ENCODE assay signal across 41 cellular contexts in the genomic region with DNA sequence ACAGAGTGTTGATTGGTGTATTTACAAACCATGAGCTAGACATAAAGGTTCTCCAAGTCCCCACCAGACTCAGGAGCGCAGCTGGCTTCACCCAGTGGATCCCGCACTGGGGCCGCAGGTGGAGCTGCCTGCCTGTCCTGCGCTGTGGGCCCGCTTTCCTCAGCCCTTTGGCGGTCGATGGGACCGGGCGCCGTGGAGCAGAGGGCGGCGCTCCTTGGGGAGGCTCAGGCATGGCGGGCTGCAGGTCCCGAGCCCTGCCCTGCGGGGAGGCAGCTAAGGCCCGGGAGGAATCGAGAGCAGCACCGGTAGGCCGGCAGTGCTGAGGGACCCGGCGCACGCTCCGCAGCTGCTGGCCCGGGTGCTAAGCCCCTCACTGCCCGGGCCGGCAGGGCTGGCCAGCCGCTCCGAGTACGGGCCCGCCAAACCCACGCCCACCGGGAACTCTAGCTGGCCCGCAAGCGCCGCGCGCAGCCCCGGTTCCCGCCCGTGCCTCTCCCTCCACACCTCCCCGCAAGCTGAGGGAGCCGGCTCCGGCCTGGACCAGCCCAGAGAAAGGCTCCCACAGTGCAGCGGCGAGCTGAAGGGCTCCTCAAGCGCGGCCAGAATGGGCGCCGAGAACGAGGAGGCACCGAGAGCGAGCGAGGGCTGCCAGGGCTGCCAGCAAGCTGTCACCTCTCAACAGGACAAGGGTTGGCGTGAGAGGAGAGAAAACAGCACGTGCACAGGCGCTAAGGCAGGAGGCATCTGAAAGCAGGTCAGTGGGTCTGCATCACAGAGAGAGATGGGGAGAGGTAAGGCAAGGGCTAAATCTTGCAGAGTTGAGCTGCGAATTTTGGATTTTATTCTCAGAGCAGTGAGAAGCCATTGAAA. TPM values are rescaled to one million over a fixed set of nuclear protein-coding genes. Genes with fewer than 3 reads are reported as not detected.
"Had no signal": no experiment of that assay in that cellular context is flagged by ENCODE, and none has a peak within 500 bp of the region (broad histone marks: within the 10 kb centered on the region; RNA-seq: fewer than 3 reads in every experiment).

No MANE protein-coding gene starts in this region.

- H3K4me3 ChIP-seq: body of pancreas, breast epithelium, Peyer's patch, SJCRH30, SK-N-MC had no signal

- ATAC-seq: activated T-cell treated with anti-CD3 and anti-CD28 coated beads, Interleukin-2, amount 50 U/mL, for 72 hours; body of pancreas; PC-3 had no signal

- H3K27ac Mint-ChIP-seq: activated CD4-positive, alpha-beta T cell treated with anti-CD3 and anti-CD28 coated beads, Interleukin-2, amount 10 ng/mL, durations not matched to agents 24 days and 14 days; activated CD8-positive, alpha-beta T cell treated with anti-CD3 and anti-CD28 coated beads for 36 hours; activated naive CD4-positive, alpha-beta T cell treated with anti-CD3 and anti-CD28 coated beads, Interleukin-2, amount 50 U/mL, for 24 hours; activated naive CD8-positive, alpha-beta T cell treated with anti-CD3 and anti-CD28 coated beads, Interleukin-2, amount 10 ng/mL, durations not matched to agents 7 days and 5 days; activated T-cell treated with anti-CD3 and anti-CD28 coated beads, Interleukin-2, amount 50 U/mL, for 72 hours; activated T-helper 2 cell treated with anti-CD3 and anti-CD28 coated beads, Interferon-gamma antibody, Interleukin-2, Interleukin-4, amounts not matched to agents 10 μg/mL and 5 μg/mL and 100 μg/mL, durations not matched to agents 14 hours and 24 hours and 36 hours had no signal

- H3K4me3 Mint-ChIP-seq: activated CD4-positive, alpha-beta T cell treated with anti-CD3 and anti-CD28 coated beads, Interleukin-2, amount 10 ng/mL, durations not matched to agents 24 days and 14 days; activated CD8-positive, alpha-beta T cell treated with anti-CD3 and anti-CD28 coated beads for 36 hours; activated naive CD4-positive, alpha-beta T cell treated with anti-CD3 and anti-CD28 coated beads, Interleukin-2, amount 50 U/mL, for 24 hours; activated T-cell treated with anti-CD3 and anti-CD28 coated beads, Interleukin-2, amount 50 U/mL, for 72 hours had no signal

- H3K36me3 Mint-ChIP-seq: activated naive CD4-positive, alpha-beta T cell treated with anti-CD3 and anti-CD28 coated beads, Interleukin-2, amount 50 U/mL, for 24 hours; activated naive CD8-positive, alpha-beta T cell treated with anti-CD3 and anti-CD28 coated beads, Interleukin-2, amount 10 ng/mL, durations not matched to agents 7 days and 5 days had no signal

- H3K27ac ChIP-seq: body of pancreas, breast epithelium, Peyer's patch, SJCRH30, SK-N-MC, WERI-Rb-1 had no signal

- H3K36me3 ChIP-seq: breast epithelium, Peyer's patch, SJCRH30, WERI-Rb-1 had no signal

- H3K9me3 Mint-ChIP-seq: activated CD4-positive, alpha-beta T cell treated with anti-CD3 and anti-CD28 coated beads, Interleukin-2, amount 10 ng/mL, durations not matched to agents 24 days and 14 days; activated CD8-positive, alpha-beta T cell treated with anti-CD3 and anti-CD28 coated beads for 36 hours; activated naive CD4-positive, alpha-beta T cell treated with anti-CD3 and anti-CD28 coated beads, Interleukin-2, amount 50 U/mL, for 24 hours; activated naive CD8-positive, alpha-beta T cell treated with anti-CD3 and anti-CD28 coated beads, Interleukin-2, amount 10 ng/mL, durations not matched to agents 7 days and 5 days; activated T-cell treated with anti-CD3 and anti-CD28 coated beads, Interleukin-2, amount 50 U/mL, for 72 hours; activated T-helper 2 cell treated with anti-CD3 and anti-CD28 coated beads, Interferon-gamma antibody, Interleukin-2, Interleukin-4, amounts not matched to agents 10 μg/mL and 5 μg/mL and 100 μg/mL, durations not matched to agents 14 hours and 24 hours and 36 hours had no signal

- H3K4me1 ChIP-seq: body of pancreas, breast epithelium, Peyer's patch, SJCRH30 had no signal

- DNase-seq: activated CD4-positive, alpha-beta T cell treated with anti-CD3 and anti-CD28 coated beads, Interleukin-2, amount 10 ng/mL, durations not matched to agents 24 days and 14 days; activated CD4-positive, alpha-beta T cell treated with anti-CD3 and anti-CD28 coated beads, Interleukin-2, amount 50 U/mL, for 4 hours; activated CD4-positive, CD25-positive, alpha-beta regulatory T cell; activated gamma-delta T cell; activated naive CD4-positive, alpha-beta T cell treated with Interleukin-2 at 50 U/mL for 16 hours; activated naive CD8-positive, alpha-beta T cell treated with anti-CD3 and anti-CD28 coated beads, Interleukin-2, amount 10 ng/mL, durations not matched to agents 7 days and 5 days; activated T-cell treated with anti-CD3 and anti-CD28 coated beads, Interleukin-2, amount 50 U/mL, for 1 hour; activated T-cell treated with anti-CD3 and anti-CD28 coated beads, Interleukin-2, amount 50 U/mL, for 72 hours; amygdala; body of pancreas; cerebellar nuclear complex; Karpas-422; KBM-7; NCI-H1048; NCI-H1105 treated with DMSO at 0.1 percent for 48 hours; NCI-H1436; NCI-H1694; NCI-H1930; NCI-H2081 treated with DMSO at 0.1 percent for 48 hours; NCI-H510A; NCI-H526; NCI-H748 treated with DMSO at 0.1 percent for 48 hours; NK-92 treated with Interleukin-12 subunit alpha and Interleukin-12 subunit beta, amount 100 ng/mL, for 24 hours; PC-3; Peyer's patch; RPMI8226; SHP77; SJCRH30; T1000; WERI-Rb-1 had no signal

- H3K27me3 ChIP-seq: body of pancreas, breast epithelium, Peyer's patch had no signal

- H3K9me3 ChIP-seq: body of pancreas, breast epithelium, Peyer's patch, SJCRH30 had no signal

RNA-seq across cellular contexts. Expression of a gene that starts 5.9 kb away (rescaled TPM):
- total RNA-seq: activated CD4-positive, alpha-beta T cell treated with anti-CD3 and anti-CD28 coated beads, Interleukin-2, amount 10 ng/mL, durations not matched to agents 24 days and 14 days; activated CD8-positive, alpha-beta memory T cell treated with anti-CD3 and anti-CD28 coated beads for 36 hours; activated CD8-positive, alpha-beta T cell treated with anti-CD3 and anti-CD28 coated beads for 36 hours; activated naive CD8-positive, alpha-beta T cell treated with anti-CD3 and anti-CD28 coated beads, Interleukin-2, amount 10 ng/mL, durations not matched to agents 7 days and 5 days; activated T-cell treated with anti-CD3 and anti-CD28 coated beads, Interleukin-2, amount 50 U/mL, for 72 hours; activated T-helper 2 cell treated with anti-CD3 and anti-CD28 coated beads, Interferon-gamma antibody, Interleukin-2, Interleukin-4, amounts not matched to agents 10 μg/mL and 5 μg/mL and 100 μg/mL, durations not matched to agents 14 hours and 24 hours and 36 hours; astrocyte; body of pancreas; MCF 10A; PC-3; Peyer's patch; SJCRH30; T-helper 1 cell treated with Interleukin-12 subunit alpha and Interleukin-12 subunit beta and Interleukin-4 antibody, amounts not matched to agents 30 ng/mL and 1 ng/mL, for 36 hours; T-helper 2 cell treated with Interferon-gamma antibody and Interleukin-4, amounts not matched to agents 100 ng/mL and 5 ng/mL, for 36 hours had no signal

RNA-seq across cellular contexts. Expression of a gene that starts 40.1 kb away (rescaled TPM):
- total RNA-seq: activated CD4-positive, alpha-beta T cell treated with anti-CD3 and anti-CD28 coated beads, Interleukin-2, amount 10 ng/mL, durations not matched to agents 24 days and 14 days; activated CD8-positive, alpha-beta memory T cell treated with anti-CD3 and anti-CD28 coated beads for 36 hours; activated T-cell treated with anti-CD3 and anti-CD28 coated beads, Interleukin-2, amount 50 U/mL, for 72 hours; body of pancreas; cardiac septum; PC-3; Peyer's patch; SJCRH30 had no signal
